ENCODE assay signal across 1 cellular context in genomic region chr12:65586796-65587195, GRCh38.
TF ChIP-seq lines count a peak whose summit lies in the region.

No MANE protein-coding gene starts in this region.

TF ChIP-seq in HCT116, 20 proteins besides CTCF, POLR2A, EP300 and RAD21 (continued from another document):
- TF ChIP-seq ATF3 (IDR thresholded peaks at IDR 0.05) (no peak), FOSL1 (IDR thresholded peaks at IDR 0.05; ENCODE audit: low read depth) (no peak), CBX3 (IDR thresholded peaks at IDR 0.05; ENCODE audit: low read depth) (no peak), ZNF274 (IDR thresholded peaks at IDR 0.05; ENCODE audit: low read depth, low read length) (no peak), CEBPB (IDR thresholded peaks at IDR 0.05; ENCODE audit: low read depth) (no peak), EZH2 (IDR thresholded peaks at IDR 0.05) (no peak), SP1 (IDR thresholded peaks at IDR 0.05; ENCODE audit: low read depth) (no peak), YY1 (IDR thresholded peaks at IDR 0.05; ENCODE audit: extremely low read depth, insufficient replicate concordance, low read depth, low read length) (no peak), REST (IDR thresholded peaks at IDR 0.05; ENCODE audit: low read depth) (no peak), MAX (IDR thresholded peaks at IDR 0.05) (no peak), ZFX (IDR thresholded peaks at IDR 0.05) (no peak), TCF7L2 (IDR thresholded peaks at IDR 0.05; ENCODE audit: borderline replicate concordance, extremely low read depth, insufficient read depth, insufficient read length) (no peak), JUND (IDR thresholded peaks at IDR 0.05) (no peak), SRF (IDR thresholded peaks at IDR 0.05; ENCODE audit: low read depth) (no peak)
